ENCODE assay signal across 24 cellular contexts in the genomic region with DNA sequence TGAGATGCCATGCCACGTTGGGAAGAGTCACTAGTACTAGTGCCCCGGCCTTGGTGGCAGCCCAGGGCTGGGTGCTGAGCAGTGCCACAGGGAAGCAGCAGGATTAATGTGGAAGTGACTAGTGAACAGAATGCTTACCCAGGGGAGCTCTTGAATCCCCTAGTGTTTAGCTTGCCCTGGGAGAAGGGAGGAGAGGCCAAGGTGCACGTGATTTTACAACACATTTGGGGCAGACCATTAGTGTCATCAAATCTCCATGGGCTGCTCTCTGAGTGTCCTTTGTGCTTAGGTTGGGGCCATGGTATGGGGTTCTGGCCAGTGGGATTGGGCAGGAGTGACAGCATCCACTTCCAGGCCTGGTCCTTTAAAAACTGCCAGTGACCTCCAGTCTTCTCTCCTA. TPM values are rescaled to one million over a fixed set of nuclear protein-coding genes. Genes with fewer than 3 reads are reported as not detected.
DNase-seq lines count a peak whose midpoint lies in the region; ATAC-seq and TF ChIP-seq lines count a peak whose summit lies in the region.
"Had no signal": no experiment of that assay in that cellular context is flagged by ENCODE, and none has a peak within 500 bp of the region (broad histone marks: within the 10 kb centered on the region; RNA-seq: fewer than 3 reads in every experiment).

No MANE protein-coding gene starts in this region.

- TF ChIP-seq CTCF in H9 (conservative IDR thresholded peaks at IDR 0.05) (no peak), osteocyte (IDR thresholded peaks at IDR 0.05) (no peak)

- H3K9me3 Mint-ChIP-seq in activated naive CD8-positive, alpha-beta T cell treated with anti-CD3 and anti-CD28 coated beads, Interleukin-2, amount 50 U/mL, for 24 hours = no peaks in the 10 kb centered on the region
- no peaks in the 10 kb centered on the region for H3K9me3 Mint-ChIP-seq in activated naive CD8-positive, alpha-beta T cell treated with anti-CD3 and anti-CD28 coated beads for 36 hours
- H3K9me3 Mint-ChIP-seq in H9 = no peaks in the 10 kb centered on the region
- H3K9me3 Mint-ChIP-seq in osteocyte (ENCODE audit: unreplicated experiment) = no peaks in the 10 kb centered on the region
- no peaks in the 10 kb centered on the region for H3K9me3 Mint-ChIP-seq in activated T-helper 1 cell treated with anti-CD3 and anti-CD28 coated beads, Interleukin-12 subunit alpha, Interleukin-12 subunit beta, Interleukin-2, Interleukin-4 antibody, amounts not matched to agents 30 ng/mL and 10 ng/mL and 1 ng/mL, durations not matched to agents 14 hours and 24 hours and 36 hours
- H3K9me3 Mint-ChIP-seq: CD14-positive monocyte; CD4-positive, alpha-beta T cell had no signal

- H3K9ac ChIP-seq in H9 (ENCODE audit: extremely low read depth, insufficient read length, low read length) = no peak overlapping the region
- H3K9ac ChIP-seq: BLaER1 treated with 17β-estradiol and CSF1 and Interleukin-3, amounts not matched to agents 10 nM and 100 nM had no signal

- H3K79me1 ChIP-seq in H9 (ENCODE audit: insufficient read depth, low read depth, low read length, poor library complexity, severe bottlenecking) = no peaks in the 10 kb centered on the region

- H2AFZ ChIP-seq in H9 (ENCODE audit: low read length) = no peak overlapping the region

- no peaks in the 10 kb centered on the region for H3K27me3 ChIP-seq in H9 (ENCODE audit: insufficient read depth, low read length)
- H3K27me3 ChIP-seq: BE2C; BLaER1 treated with 17β-estradiol and CSF1 and Interleukin-3, amounts not matched to agents 10 nM and 100 nM had no signal

- H3K9me3 ChIP-seq in H9 (ENCODE audit: control insufficient read depth, low read depth, low read length) = no peaks in the 10 kb centered on the region
- H3K9me3 ChIP-seq: A549; BE2C; BLaER1 treated with 17β-estradiol and CSF1 and Interleukin-3, amounts not matched to agents 10 nM and 100 nM had no signal

- no peak overlapping the region for H3K27ac ChIP-seq in H9 (ENCODE audit: insufficient read length, low read depth, low read length)
- H3K27ac ChIP-seq: A549; BLaER1 treated with 17β-estradiol and CSF1 and Interleukin-3, amounts not matched to agents 10 nM and 100 nM had no signal

- no peak overlapping the region for H4K91ac ChIP-seq in H9 (ENCODE audit: insufficient read length, low read depth, low read length)

- H3K4me1 Mint-ChIP-seq in activated naive CD8-positive, alpha-beta T cell treated with anti-CD3 and anti-CD28 coated beads, Interleukin-2, amount 50 U/mL, for 24 hours = no peaks in the 10 kb centered on the region
- H3K4me1 Mint-ChIP-seq in activated naive CD8-positive, alpha-beta T cell treated with anti-CD3 and anti-CD28 coated beads for 36 hours = no peaks in the 10 kb centered on the region
- H3K4me1 Mint-ChIP-seq in H9 (no peaks in the 10 kb centered on the region), osteocyte (ENCODE audit: unreplicated experiment) (no peaks in the 10 kb centered on the region)
- no peaks in the 10 kb centered on the region for H3K4me1 Mint-ChIP-seq in activated T-helper 1 cell treated with anti-CD3 and anti-CD28 coated beads, Interleukin-12 subunit alpha, Interleukin-12 subunit beta, Interleukin-2, Interleukin-4 antibody, amounts not matched to agents 30 ng/mL and 10 ng/mL and 1 ng/mL, durations not matched to agents 14 hours and 24 hours and 36 hours (ENCODE audit: low read depth)
- H3K4me1 Mint-ChIP-seq: CD8-positive, alpha-beta memory T cell had no signal

- no peak overlapping the region for H4K8ac ChIP-seq in H9 (replicated peaks; ENCODE audit: insufficient read length, low read depth, low read length)

- H3K4me2 ChIP-seq in H9 (ENCODE audit: insufficient read depth, insufficient read length, low read length) = no peak overlapping the region
- H3K4me2 ChIP-seq: A549; BLaER1 treated with 17β-estradiol and CSF1 and Interleukin-3, amounts not matched to agents 10 nM and 100 nM had no signal

- no peaks in the 10 kb centered on the region for H3K4me1 ChIP-seq in H9 (ENCODE audit: insufficient read depth, low read length)
- H3K4me1 ChIP-seq: A549, BE2C had no signal

- H2BK12ac ChIP-seq in H9 (ENCODE audit: insufficient read length, low read depth, low read length) = no peak overlapping the region

- no peak overlapping the region for H3K4me3 Mint-ChIP-seq in activated naive CD8-positive, alpha-beta T cell treated with anti-CD3 and anti-CD28 coated beads, Interleukin-2, amount 50 U/mL, for 24 hours
- H3K4me3 Mint-ChIP-seq in activated naive CD8-positive, alpha-beta T cell treated with anti-CD3 and anti-CD28 coated beads for 36 hours = no peak overlapping the region
- no peak overlapping the region for H3K4me3 Mint-ChIP-seq in H9
- H3K4me3 Mint-ChIP-seq in osteocyte (ENCODE audit: unreplicated experiment) = no peak overlapping the region
- H3K4me3 Mint-ChIP-seq in activated T-helper 1 cell treated with anti-CD3 and anti-CD28 coated beads, Interleukin-12 subunit alpha, Interleukin-12 subunit beta, Interleukin-2, Interleukin-4 antibody, amounts not matched to agents 30 ng/mL and 10 ng/mL and 1 ng/mL, durations not matched to agents 14 hours and 24 hours and 36 hours = no peak overlapping the region
- H3K4me3 Mint-ChIP-seq: CD14-positive monocyte; CD4-positive, alpha-beta T cell; CD8-positive, alpha-beta memory T cell had no signal

- H4K20me1 ChIP-seq in H9 (ENCODE audit: control insufficient read depth, insufficient read depth, insufficient read length) = no peaks in the 10 kb centered on the region
- H4K20me1 ChIP-seq: BLaER1 treated with 17β-estradiol and CSF1 and Interleukin-3, amounts not matched to agents 10 nM and 100 nM had no signal

- no peak overlapping the region for H3K14ac ChIP-seq in H9 (ENCODE audit: insufficient read depth, low read length)

- peak; percentile 8 for ATAC-seq in activated naive CD8-positive, alpha-beta T cell treated with anti-CD3 and anti-CD28 coated beads, Interleukin-2, amount 50 U/mL, for 24 hours
- ATAC-seq: A549, GM12878, HCT116 had no signal

- H3T11ph ChIP-seq in H9 (ENCODE audit: low read length) = no peak overlapping the region

- H2AK5ac ChIP-seq in H9 (ENCODE audit: insufficient read length, low read length) = no peak overlapping the region

- H3K23me2 ChIP-seq in H9 (ENCODE audit: insufficient read length, low read depth, low read length, poor library complexity, severe bottlenecking) = no peaks in the 10 kb centered on the region

- H3K56ac ChIP-seq in H9 (ENCODE audit: insufficient read length, low read depth, low read length) = no peak overlapping the region

- no peak overlapping the region for H3K23ac ChIP-seq in H9 (ENCODE audit: insufficient read length, low read depth, low read length)

- no peak overlapping the region for H4K5ac ChIP-seq in H9 (ENCODE audit: insufficient read length, low read depth, low read length)

- H3K27ac Mint-ChIP-seq in activated naive CD8-positive, alpha-beta T cell treated with anti-CD3 and anti-CD28 coated beads, Interleukin-2, amount 50 U/mL, for 24 hours = no peak overlapping the region
- H3K27ac Mint-ChIP-seq in activated naive CD8-positive, alpha-beta T cell treated with anti-CD3 and anti-CD28 coated beads for 36 hours = no peak overlapping the region
- H3K27ac Mint-ChIP-seq in H9 = peak overlapping the region in 1 of 3 experiments; percentile 4; a peak in 1 of 7 replicates
- H3K27ac Mint-ChIP-seq in osteocyte (ENCODE audit: unreplicated experiment) = no peak overlapping the region
- H3K27ac Mint-ChIP-seq in activated T-helper 1 cell treated with anti-CD3 and anti-CD28 coated beads, Interleukin-12 subunit alpha, Interleukin-12 subunit beta, Interleukin-2, Interleukin-4 antibody, amounts not matched to agents 30 ng/mL and 10 ng/mL and 1 ng/mL, durations not matched to agents 14 hours and 24 hours and 36 hours = no peak overlapping the region
- H3K27ac Mint-ChIP-seq: CD4-positive, alpha-beta T cell; CD8-positive, alpha-beta memory T cell had no signal

- H3K27me3 Mint-ChIP-seq in activated naive CD8-positive, alpha-beta T cell treated with anti-CD3 and anti-CD28 coated beads, Interleukin-2, amount 50 U/mL, for 24 hours = no peaks in the 10 kb centered on the region
- peaks cover 2% of the 10 kb centered on the region for H3K27me3 Mint-ChIP-seq in activated naive CD8-positive, alpha-beta T cell treated with anti-CD3 and anti-CD28 coated beads for 36 hours
- H3K27me3 Mint-ChIP-seq in H9 (ENCODE audit: low read depth) (peaks cover 8% of the 10 kb centered on the region; the same call in 1 of the 2 replicates), osteocyte (ENCODE audit: unreplicated experiment) (peaks cover 4% of the 10 kb centered on the region)
- peaks cover 11% of the 10 kb centered on the region for H3K27me3 Mint-ChIP-seq in activated T-helper 1 cell treated with anti-CD3 and anti-CD28 coated beads, Interleukin-12 subunit alpha, Interleukin-12 subunit beta, Interleukin-2, Interleukin-4 antibody, amounts not matched to agents 30 ng/mL and 10 ng/mL and 1 ng/mL, durations not matched to agents 14 hours and 24 hours and 36 hours (ENCODE audit: insufficient read depth)
- H3K27me3 Mint-ChIP-seq: CD4-positive, alpha-beta T cell had no signal

- no peak for DNase-seq in activated naive CD8-positive, alpha-beta T cell treated with anti-CD3 and anti-CD28 coated beads, Interleukin-2, amount 50 U/mL, for 24 hours
- DNase-seq in activated naive CD8-positive, alpha-beta T cell treated with anti-CD3 and anti-CD28 coated beads for 36 hours = no peak
- DNase-seq in H9 (peak; percentile 9), islet precursor cell (peak; percentile 40), osteocyte (ENCODE audit: extremely low spot score, unreplicated experiment) (peak; percentile 8), amygdala (lab: John Stamatoyannopoulos, UW) (no peak)
- DNase-seq in activated T-helper 1 cell treated with anti-CD3 and anti-CD28 coated beads, Interleukin-12 subunit alpha, Interleukin-12 subunit beta, Interleukin-2, Interleukin-4 antibody, amounts not matched to agents 30 ng/mL and 10 ng/mL and 1 ng/mL, durations not matched to agents 14 hours and 24 hours and 36 hours (ENCODE audit: low spot score) = no peak
- no peak for DNase-seq in activated CD4-positive, alpha-beta T cell treated with anti-CD3 and anti-CD28 coated beads for 4 hours
- DNase-seq: 8988T; ACHN; AML-193; BE2C; CD4-positive, alpha-beta T cell; CD8-positive, alpha-beta memory T cell; DMS 273 treated with DMSO at 0.1 percent for 48 hours; DMS79; EL; GDM1; H7 had no signal

- no peaks in the 10 kb centered on the region for H3K36me3 Mint-ChIP-seq in activated naive CD8-positive, alpha-beta T cell treated with anti-CD3 and anti-CD28 coated beads, Interleukin-2, amount 50 U/mL, for 24 hours (ENCODE audit: low read depth)
- H3K36me3 Mint-ChIP-seq in activated naive CD8-positive, alpha-beta T cell treated with anti-CD3 and anti-CD28 coated beads for 36 hours = no peaks in the 10 kb centered on the region
- no peaks in the 10 kb centered on the region; a peak in 2 of 7 replicates for H3K36me3 Mint-ChIP-seq in H9 (ENCODE audit: insufficient read depth in 1 of 3, low read depth in 3 of 3)
- H3K36me3 Mint-ChIP-seq in osteocyte (ENCODE audit: unreplicated experiment) = no peaks in the 10 kb centered on the region
- H3K36me3 Mint-ChIP-seq in activated T-helper 1 cell treated with anti-CD3 and anti-CD28 coated beads, Interleukin-12 subunit alpha, Interleukin-12 subunit beta, Interleukin-2, Interleukin-4 antibody, amounts not matched to agents 30 ng/mL and 10 ng/mL and 1 ng/mL, durations not matched to agents 14 hours and 24 hours and 36 hours (ENCODE audit: low read depth) = no peaks in the 10 kb centered on the region
- H3K36me3 Mint-ChIP-seq: CD8-positive, alpha-beta memory T cell had no signal

- H2BK15ac ChIP-seq in H9 (ENCODE audit: low read depth, low read length) = no peak overlapping the region

- H2BK20ac ChIP-seq in H9 (ENCODE audit: low read depth, low read length, poor library complexity, severe bottlenecking) = no peak overlapping the region

- WGBS in H9 (ENCODE audit: extremely low coverage, insufficient read length, low lambda C conversion rate) = no CpG with 5 or more reads among the region's 3 CpGs

- H3K79me2 ChIP-seq in H9 (ENCODE audit: insufficient read depth, low read length) = no peaks in the 10 kb centered on the region

- no peak overlapping the region for H2BK5ac ChIP-seq in H9 (ENCODE audit: insufficient read length, low read length)

- no peak overlapping the region for H3K18ac ChIP-seq in H9 (ENCODE audit: insufficient read length, low read depth, low read length)

- no peak overlapping the region for H2BK120ac ChIP-seq in H9 (ENCODE audit: low read depth, low read length, poor library complexity, severe bottlenecking)

- H3K4ac ChIP-seq in H9 (ENCODE audit: low read depth, low read length) = no peak overlapping the region

- intact Hi-C loops in activated T-helper 1 cell treated with anti-CD3 and anti-CD28 coated beads, Interleukin-12 subunit alpha, Interleukin-12 subunit beta, Interleukin-2, Interleukin-4 antibody, amounts not matched to agents 30 ng/mL and 10 ng/mL and 1 ng/mL, durations not matched to agents 14 hours and 24 hours and 36 hours (cut with micrococcal nuclease) = no loop called here

RNA-seq across cellular contexts. Expression of a gene that starts 37.5 kb away (rescaled TPM):
- not detected for total RNA-seq in activated naive CD8-positive, alpha-beta T cell treated with anti-CD3 and anti-CD28 coated beads for 36 hours
- total RNA-seq in H9 (2021) (6.9 and 7.4 TPM in 2 replicates), osteocyte (0.64 and 1.1 TPM in 2 replicates)
- total RNA-seq in activated T-helper 1 cell treated with anti-CD3 and anti-CD28 coated beads, Interleukin-12 subunit alpha, Interleukin-12 subunit beta, Interleukin-2, Interleukin-4 antibody, amounts not matched to agents 30 ng/mL and 10 ng/mL and 1 ng/mL, durations not matched to agents 14 hours and 24 hours and 36 hours = 0.66 and 1.2 TPM in 2 replicates
- total RNA-seq: CD4-positive, alpha-beta T cell; CD8-positive, alpha-beta memory T cell had no signal

Comparison
In these comparisons a context has a peak if more than half of its experiments do, and no peak if none do; other contexts are left out.
1. DNase-seq: peak in H9 (single experiment), islet precursor cell (single experiment) and osteocyte (single experiment); none in activated naive CD8-positive, alpha-beta T cell treated with anti-CD3 and anti-CD28 coated beads, Interleukin-2, amount 50 U/mL, for 24 hours (single experiment), activated naive CD8-positive, alpha-beta T cell treated with anti-CD3 and anti-CD28 coated beads for 36 hours (single experiment), activated T-helper 1 cell treated with anti-CD3 and anti-CD28 coated beads, Interleukin-12 subunit alpha, Interleukin-12 subunit beta, Interleukin-2, Interleukin-4 antibody, amounts not matched to agents 30 ng/mL and 10 ng/mL and 1 ng/mL, durations not matched to agents 14 hours and 24 hours and 36 hours (single experiment), activated CD4-positive, alpha-beta T cell treated with anti-CD3 and anti-CD28 coated beads for 4 hours (0 of 2) and amygdala (0 of 56).